22 cellular contexts compared by ENCODE assay signal in genomic region chr1:54575605-54576004, GRCh38. TPM values are rescaled to one million over a fixed set of nuclear protein-coding genes. Genes with fewer than 3 reads are reported as not detected.
"Had no signal": no experiment of that assay in that cellular context is flagged by ENCODE, and none has a peak within 500 bp of the region (broad histone marks: within the 10 kb centered on the region; RNA-seq: fewer than 3 reads in every experiment).

No MANE protein-coding gene starts in this region.

- H3K27me3 ChIP-seq: foreskin keratinocyte, thyroid gland had no signal

- ATAC-seq: activated T-cell treated with anti-CD3 and anti-CD28 coated beads, Interleukin-2, amount 50 U/mL, for 4 hours; foreskin keratinocyte; left colon; naive thymus-derived CD4-positive, alpha-beta T cell; sciatic nerve; stimulated activated naive B cell treated with anti-CD40 and anti-IgM and Interleukin-4, amounts not matched to agents 10 μg/mL and 1 μg/mL and 100 μg/mL, for 72 hours; T-cell had no signal

- DNase-seq: activated CD4-positive, alpha-beta memory T cell treated with anti-CD3 and anti-CD28 coated beads for 36 hours; activated effector memory CD4-positive, alpha-beta T cell treated with anti-CD3 and anti-CD28 coated beads, Interleukin-2, amount 50 U/mL, for 16 hours; activated T-cell treated with anti-CD3 and anti-CD28 coated beads, Interleukin-2, amount 50 U/mL, for 4 hours; cortex of kidney; effector CD4-positive, alpha-beta T cell; foreskin keratinocyte; head of caudate nucleus; left colon; naive thymus-derived CD4-positive, alpha-beta T cell; nucleus accumbens; stimulated activated naive B cell treated with anti-CD40 and anti-IgM and Interleukin-4, amounts not matched to agents 10 μg/mL and 1 μg/mL and 100 μg/mL, for 72 hours; T-cell; T1000; thyroid gland had no signal

- H3K4me3 ChIP-seq: prostate gland, SK-N-MC, thyroid gland had no signal

- H3K9me3 ChIP-seq: prostate gland, thyroid gland had no signal

- H3K36me3 Mint-ChIP-seq: activated CD4-positive, alpha-beta memory T cell treated with anti-CD3 and anti-CD28 coated beads for 36 hours; activated naive CD4-positive, alpha-beta T cell treated with anti-CD3 and anti-CD28 coated beads, Interleukin-2, amount 50 U/mL, for 24 hours; naive thymus-derived CD4-positive, alpha-beta T cell; stimulated activated naive B cell treated with anti-CD40 and anti-IgM and Interleukin-4, amounts not matched to agents 10 μg/mL and 1 μg/mL and 100 μg/mL, for 72 hours; T-cell had no signal

- H3K9me3 Mint-ChIP-seq: activated CD4-positive, alpha-beta memory T cell treated with anti-CD3 and anti-CD28 coated beads for 36 hours; activated naive CD4-positive, alpha-beta T cell treated with anti-CD3 and anti-CD28 coated beads, Interleukin-2, amount 50 U/mL, for 24 hours; activated T-cell treated with anti-CD3 and anti-CD28 coated beads, Interleukin-2, amount 50 U/mL, for 4 hours; central memory CD8-positive, alpha-beta T cell; stimulated activated naive B cell treated with anti-CD40 and anti-IgM and Interleukin-4, amounts not matched to agents 10 μg/mL and 1 μg/mL and 100 μg/mL, for 72 hours; T-cell had no signal

- H3K4me3 Mint-ChIP-seq: activated CD4-positive, alpha-beta memory T cell treated with anti-CD3 and anti-CD28 coated beads for 36 hours; activated naive CD4-positive, alpha-beta T cell treated with anti-CD3 and anti-CD28 coated beads, Interleukin-2, amount 50 U/mL, for 24 hours; activated T-cell treated with anti-CD3 and anti-CD28 coated beads, Interleukin-2, amount 50 U/mL, for 4 hours; central memory CD8-positive, alpha-beta T cell; naive thymus-derived CD4-positive, alpha-beta T cell; stimulated activated naive B cell treated with anti-CD40 and anti-IgM and Interleukin-4, amounts not matched to agents 10 μg/mL and 1 μg/mL and 100 μg/mL, for 72 hours; T-cell had no signal

- H3K27ac Mint-ChIP-seq: activated CD4-positive, alpha-beta memory T cell treated with anti-CD3 and anti-CD28 coated beads for 36 hours; activated naive CD4-positive, alpha-beta T cell treated with anti-CD3 and anti-CD28 coated beads, Interleukin-2, amount 50 U/mL, for 24 hours; naive thymus-derived CD4-positive, alpha-beta T cell; stimulated activated naive B cell treated with anti-CD40 and anti-IgM and Interleukin-4, amounts not matched to agents 10 μg/mL and 1 μg/mL and 100 μg/mL, for 72 hours; T-cell had no signal

- H3K4me1 Mint-ChIP-seq: activated naive CD4-positive, alpha-beta T cell treated with anti-CD3 and anti-CD28 coated beads, Interleukin-2, amount 50 U/mL, for 24 hours; central memory CD8-positive, alpha-beta T cell had no signal

- H3K27me3 Mint-ChIP-seq: activated CD4-positive, alpha-beta memory T cell treated with anti-CD3 and anti-CD28 coated beads for 36 hours; activated naive CD4-positive, alpha-beta T cell treated with anti-CD3 and anti-CD28 coated beads, Interleukin-2, amount 50 U/mL, for 24 hours; naive thymus-derived CD4-positive, alpha-beta T cell; T-cell had no signal

- H3K36me3 ChIP-seq: prostate gland, thyroid gland had no signal

- H3K27ac ChIP-seq: foreskin keratinocyte, prostate gland, SK-N-MC had no signal

RNA-seq across cellular contexts. Expression of gene FAM151A, which starts 47.7 kb away (rescaled TPM):
- total RNA-seq: activated CD4-positive, alpha-beta memory T cell treated with anti-CD3 and anti-CD28 coated beads for 36 hours; activated T-cell treated with anti-CD3 and anti-CD28 coated beads, Interleukin-2, amount 50 U/mL, for 4 hours; foreskin keratinocyte; lung microvascular endothelial cell; mononuclear cell; naive thymus-derived CD4-positive, alpha-beta T cell; prostate gland; sciatic nerve; T-cell; thyroid gland; urinary bladder had no signal
- polyA plus RNA-seq: naive thymus-derived CD4-positive, alpha-beta T cell had no signal
